8 cellular contexts compared by ENCODE assay signal in the genomic region with DNA sequence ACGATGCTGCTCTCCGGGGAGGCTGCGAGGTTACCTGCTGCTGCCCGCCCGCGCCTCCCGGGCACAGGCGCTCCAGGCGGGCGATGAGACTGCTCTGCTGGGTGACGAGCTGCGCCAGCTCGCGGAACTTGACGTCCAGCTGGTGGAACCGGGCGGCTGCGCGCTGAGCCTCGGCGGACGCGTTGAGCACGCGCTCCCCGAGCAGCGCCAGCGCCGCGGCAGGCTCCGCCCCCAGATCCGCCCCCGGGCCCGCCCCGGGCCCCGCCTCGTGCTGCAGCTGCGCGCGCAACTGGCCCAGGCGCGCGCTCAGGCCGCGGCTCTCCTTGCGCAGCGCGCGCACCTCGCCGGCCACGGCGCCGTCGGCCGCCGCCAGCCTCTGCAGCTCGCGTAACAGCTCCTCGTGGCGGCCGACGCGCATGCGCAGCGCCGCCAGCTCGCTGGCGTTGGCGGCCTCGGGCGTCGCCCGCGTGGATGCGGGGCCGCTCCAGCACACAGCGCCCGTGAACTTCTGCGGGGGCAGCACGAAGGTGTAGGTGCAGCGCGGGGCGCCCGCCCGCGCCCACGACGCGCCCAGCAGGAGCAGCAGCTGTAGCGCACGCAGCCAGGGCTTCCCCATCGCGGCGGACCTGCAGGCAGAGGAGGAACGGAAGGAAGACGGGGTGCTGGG. TPM values are rescaled to one million over a fixed set of nuclear protein-coding genes. Genes with fewer than 3 reads are reported as not detected.
DNase-seq lines count a peak whose midpoint lies in the region; ATAC-seq, FAIRE-seq and TF ChIP-seq lines count a peak whose summit lies in the region.

No MANE protein-coding gene starts in this region.

- peak; percentile 65 for ATAC-seq in GM21786 (IDR thresholded peaks at IDR 0.05; ENCODE audit: unreplicated experiment)

- H3K4me1 Mint-ChIP-seq in activated T-helper 2 cell treated with anti-CD3 and anti-CD28 coated beads, Interferon-gamma antibody, Interleukin-2, Interleukin-4, amounts not matched to agents 10 μg/mL and 5 μg/mL and 100 μg/mL, durations not matched to agents 14 hours and 24 hours and 36 hours (ENCODE audit: low read depth): peaks cover 13% of the 10 kb centered on the region
- peaks cover 4% of the 10 kb centered on the region for H3K4me1 Mint-ChIP-seq in neural crest cell
- peaks cover 38% of the 10 kb centered on the region for H3K4me1 Mint-ChIP-seq in stimulated activated naive CD8-positive, alpha-beta T cell treated with anti-CD3 and anti-CD28 coated beads, Interleukin-15, Interleukin-2, amounts not matched to agents 100 ng/mL and 50 ng/mL, for 24 hours (ENCODE audit: low read depth)

- TF ChIP-seq CTCF in fibroblast of pulmonary artery (IDR thresholded peaks at IDR 0.05; ENCODE audit: low read length, missing control alignments) (no peak), neural crest cell (conservative IDR thresholded peaks at IDR 0.05) (no peak)

- no peaks in the 10 kb centered on the region for H3K27me3 Mint-ChIP-seq in activated T-helper 2 cell treated with anti-CD3 and anti-CD28 coated beads, Interferon-gamma antibody, Interleukin-2, Interleukin-4, amounts not matched to agents 10 μg/mL and 5 μg/mL and 100 μg/mL, durations not matched to agents 14 hours and 24 hours and 36 hours (ENCODE audit: low read depth)
- peaks cover 35% of the 10 kb centered on the region for H3K27me3 Mint-ChIP-seq in neural crest cell (ENCODE audit: low read depth)
- no peaks in the 10 kb centered on the region for H3K27me3 Mint-ChIP-seq in stimulated activated naive CD8-positive, alpha-beta T cell treated with anti-CD3 and anti-CD28 coated beads, Interleukin-15, Interleukin-2, amounts not matched to agents 100 ng/mL and 50 ng/mL, for 24 hours

- no peaks in the 10 kb centered on the region for H3K9me3 Mint-ChIP-seq in activated T-helper 2 cell treated with anti-CD3 and anti-CD28 coated beads, Interferon-gamma antibody, Interleukin-2, Interleukin-4, amounts not matched to agents 10 μg/mL and 5 μg/mL and 100 μg/mL, durations not matched to agents 14 hours and 24 hours and 36 hours
- H3K9me3 Mint-ChIP-seq in neural crest cell: no peaks in the 10 kb centered on the region
- no peaks in the 10 kb centered on the region for H3K9me3 Mint-ChIP-seq in stimulated activated naive CD8-positive, alpha-beta T cell treated with anti-CD3 and anti-CD28 coated beads, Interleukin-15, Interleukin-2, amounts not matched to agents 100 ng/mL and 50 ng/mL, for 24 hours

- peak; percentile 84 for DNase-seq in DMS53 treated with DMSO at 0.1 percent for 48 hours (lab: John Stamatoyannopoulos, UW; ENCODE audit: unreplicated experiment)
- peak; percentile 80 for DNase-seq in KBM-7
- DNase-seq in RCC 7860 (ENCODE audit: low spot score): peak; percentile 68
- DNase-seq in activated T-helper 2 cell treated with anti-CD3 and anti-CD28 coated beads, Interferon-gamma antibody, Interleukin-2, Interleukin-4, amounts not matched to agents 10 μg/mL and 5 μg/mL and 100 μg/mL, durations not matched to agents 14 hours and 24 hours and 36 hours (ENCODE audit: low spot score): peak; percentile 88
- peak; percentile 91 for DNase-seq in fibroblast of pulmonary artery (ENCODE audit: low read depth)
- peak; percentile 86 for DNase-seq in neural crest cell (ENCODE audit: low read depth, low spot score)

- peaks cover 34% of the 10 kb centered on the region for H3K36me3 Mint-ChIP-seq in activated T-helper 2 cell treated with anti-CD3 and anti-CD28 coated beads, Interferon-gamma antibody, Interleukin-2, Interleukin-4, amounts not matched to agents 10 μg/mL and 5 μg/mL and 100 μg/mL, durations not matched to agents 14 hours and 24 hours and 36 hours (ENCODE audit: low read depth)
- no peaks in the 10 kb centered on the region for H3K36me3 Mint-ChIP-seq in neural crest cell (ENCODE audit: low read depth)
- H3K36me3 Mint-ChIP-seq in stimulated activated naive CD8-positive, alpha-beta T cell treated with anti-CD3 and anti-CD28 coated beads, Interleukin-15, Interleukin-2, amounts not matched to agents 100 ng/mL and 50 ng/mL, for 24 hours (ENCODE audit: low read depth): peaks cover 30% of the 10 kb centered on the region

- intact Hi-C loops in activated T-helper 2 cell treated with anti-CD3 and anti-CD28 coated beads, Interferon-gamma antibody, Interleukin-2, Interleukin-4, amounts not matched to agents 10 μg/mL and 5 μg/mL and 100 μg/mL, durations not matched to agents 14 hours and 24 hours and 36 hours (cut with micrococcal nuclease): loop anchor here (1.0 kb wide), 1 partner anchor 9 kb away; no protein-coding TSS in a partner anchor

- peak overlapping the region; percentile 22 for H3K27ac Mint-ChIP-seq in activated T-helper 2 cell treated with anti-CD3 and anti-CD28 coated beads, Interferon-gamma antibody, Interleukin-2, Interleukin-4, amounts not matched to agents 10 μg/mL and 5 μg/mL and 100 μg/mL, durations not matched to agents 14 hours and 24 hours and 36 hours
- no peak overlapping the region for H3K27ac Mint-ChIP-seq in neural crest cell (ENCODE audit: unreplicated experiment)
- peak overlapping the region; percentile 70 for H3K27ac Mint-ChIP-seq in stimulated activated naive CD8-positive, alpha-beta T cell treated with anti-CD3 and anti-CD28 coated beads, Interleukin-15, Interleukin-2, amounts not matched to agents 100 ng/mL and 50 ng/mL, for 24 hours

- H3K4me3 ChIP-seq in fibroblast of pulmonary artery (replicated peaks; ENCODE audit: low read depth, low read length): peak overlapping the region; percentile 46

- peak overlapping the region; percentile 49 for H3K4me3 Mint-ChIP-seq in activated T-helper 2 cell treated with anti-CD3 and anti-CD28 coated beads, Interferon-gamma antibody, Interleukin-2, Interleukin-4, amounts not matched to agents 10 μg/mL and 5 μg/mL and 100 μg/mL, durations not matched to agents 14 hours and 24 hours and 36 hours (ENCODE audit: low read depth)
- H3K4me3 Mint-ChIP-seq in neural crest cell: no peak overlapping the region
- H3K4me3 Mint-ChIP-seq in stimulated activated naive CD8-positive, alpha-beta T cell treated with anti-CD3 and anti-CD28 coated beads, Interleukin-15, Interleukin-2, amounts not matched to agents 100 ng/mL and 50 ng/mL, for 24 hours: peak overlapping the region; percentile 55

- in situ Hi-C loops in KBM-7 (cut with MboI; ENCODE audit: low pct_unique_long_range_greater_than_20kb, low sequenced_read_pairs): no loop called here

- no peak for FAIRE-seq in RCC 7860 (lab: Jason Lieb, UNC)

RNA-seq across cellular contexts. Expression of a gene that starts 6.4 kb away (rescaled TPM):
- total RNA-seq in activated T-helper 2 cell treated with anti-CD3 and anti-CD28 coated beads, Interferon-gamma antibody, Interleukin-2, Interleukin-4, amounts not matched to agents 10 μg/mL and 5 μg/mL and 100 μg/mL, durations not matched to agents 14 hours and 24 hours and 36 hours: 7.7 and 8.0 TPM in 2 replicates
- not detected in 2 replicates for total RNA-seq in neural crest cell

RNA-seq across cellular contexts. Expression of a gene that starts 10.0 kb away (rescaled TPM):
- total RNA-seq in activated T-helper 2 cell treated with anti-CD3 and anti-CD28 coated beads, Interferon-gamma antibody, Interleukin-2, Interleukin-4, amounts not matched to agents 10 μg/mL and 5 μg/mL and 100 μg/mL, durations not matched to agents 14 hours and 24 hours and 36 hours: 56.1 and 56.2 TPM in 2 replicates
- total RNA-seq in neural crest cell: 0.89 and 0.93 TPM in 2 replicates

RNA-seq across cellular contexts. Expression of a gene that starts 10.1 kb away (rescaled TPM):
- 160 and 162 TPM in 2 replicates for total RNA-seq in activated T-helper 2 cell treated with anti-CD3 and anti-CD28 coated beads, Interferon-gamma antibody, Interleukin-2, Interleukin-4, amounts not matched to agents 10 μg/mL and 5 μg/mL and 100 μg/mL, durations not matched to agents 14 hours and 24 hours and 36 hours
- total RNA-seq in neural crest cell: 77.8 and 84.5 TPM in 2 replicates

RNA-seq across cellular contexts. Expression of a gene that starts 15.4 kb away (rescaled TPM):
- 41.8 and 46.5 TPM in 2 replicates for total RNA-seq in activated T-helper 2 cell treated with anti-CD3 and anti-CD28 coated beads, Interferon-gamma antibody, Interleukin-2, Interleukin-4, amounts not matched to agents 10 μg/mL and 5 μg/mL and 100 μg/mL, durations not matched to agents 14 hours and 24 hours and 36 hours
- 25.9 and 26.9 TPM in 2 replicates for total RNA-seq in neural crest cell

RNA-seq across cellular contexts. Expression of a gene that starts 23.6 kb away (rescaled TPM):
- total RNA-seq in activated T-helper 2 cell treated with anti-CD3 and anti-CD28 coated beads, Interferon-gamma antibody, Interleukin-2, Interleukin-4, amounts not matched to agents 10 μg/mL and 5 μg/mL and 100 μg/mL, durations not matched to agents 14 hours and 24 hours and 36 hours: 303 and 306 TPM in 2 replicates
- 210 and 224 TPM in 2 replicates for total RNA-seq in neural crest cell

Comparison
In these comparisons a context has a peak if more than half of its experiments do, and no peak if none do; other contexts are left out.
1. Peak in every context shown above with its lines: DNase-seq, ATAC-seq and H3K4me3 ChIP-seq.
2. RNA of a gene that starts 10.0 kb away (total RNA-seq): 56.1 to 56.2 TPM in activated T-helper 2 cell treated with anti-CD3 and anti-CD28 coated beads, Interferon-gamma antibody, Interleukin-2, Interleukin-4, amounts not matched to agents 10 μg/mL and 5 μg/mL and 100 μg/mL, durations not matched to agents 14 hours and 24 hours and 36 hours; 0.89 to 0.93 TPM in neural crest cell; every median in the first group is over 10 times any median in the second.